In the genomic region with DNA sequence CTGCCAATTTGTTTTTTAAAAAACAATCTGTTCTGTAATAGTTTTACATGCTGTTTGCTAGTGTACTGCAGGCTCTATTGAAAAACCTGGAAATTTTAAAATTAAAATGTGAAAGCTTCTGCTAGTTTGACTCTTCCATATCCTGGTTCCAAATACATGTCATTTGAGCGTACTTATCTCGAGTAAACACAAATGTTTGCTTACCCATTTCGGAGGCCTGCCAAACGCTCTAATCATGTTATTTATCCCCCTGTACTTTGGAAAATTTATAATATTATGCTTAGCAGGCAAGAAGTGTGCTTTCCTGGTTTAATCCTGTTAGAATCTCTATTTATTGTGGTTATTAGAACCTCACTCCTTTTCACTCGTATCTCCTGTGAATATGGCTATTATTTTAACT, we compare ENCODE assay signal across 17 cellular contexts.
"Had no signal": no experiment of that assay in that cellular context is flagged by ENCODE, and none has a peak within 500 bp of the region (broad histone marks: within the 10 kb centered on the region; RNA-seq: fewer than 3 reads in every experiment).

No MANE protein-coding gene starts in this region.

- H3K4me3 ChIP-seq: coronary artery, heart right ventricle, psoas muscle, sigmoid colon, testis had no signal

- H3K4me1 ChIP-seq: heart right ventricle, psoas muscle, sigmoid colon, testis had no signal

- H3K9me3 ChIP-seq: heart right ventricle, psoas muscle, sigmoid colon, testis had no signal

- DNase-seq: activated B cell treated with CpG ODN at 0.5 μM for 24 hours; activated CD4-positive, alpha-beta T cell treated with anti-CD3 and anti-CD28 coated beads, Interleukin-2, amount 10 ng/mL, durations not matched to agents 7 days and 5 days; activated naive CD4-positive, alpha-beta T cell treated with anti-CD3 and anti-CD28 coated beads, Interleukin-2, amount 10 ng/mL, durations not matched to agents 7 days and 5 days; activated T-cell treated with anti-CD3 and anti-CD28 coated beads for 4 hours; central memory CD4-positive, alpha-beta T cell; effector CD4-positive, alpha-beta T cell; foreskin melanocyte; heart right ventricle; left ventricle myocardium superior; mesendoderm; occipital lobe; psoas muscle; sigmoid colon; stimulated activated CD4-positive, alpha-beta T cell treated with anti-CD3 and anti-CD28 coated beads, Interleukin-12 subunit alpha, Interleukin-12 subunit beta, amount 100 ng/mL, for 4 hours; stimulated activated CD4-positive, alpha-beta T cell treated with anti-CD3 and anti-CD28 coated beads, Interleukin-4, amount 100 ng/mL, for 24 hours; testis had no signal

- H3K27me3 ChIP-seq: heart right ventricle, sigmoid colon, testis had no signal

- H3K36me3 ChIP-seq: heart right ventricle, sigmoid colon had no signal
